In genomic region chr15:94175420-94175819, GRCh38 we compare ENCODE assay signal across 28 cellular contexts.
"Had no signal": no experiment of that assay in that cellular context is flagged by ENCODE, and none has a peak within 500 bp of the region (broad histone marks: within the 10 kb centered on the region; RNA-seq: fewer than 3 reads in every experiment).

No MANE protein-coding gene starts in this region.

- H3K4me1 ChIP-seq: psoas muscle, sigmoid colon, tibial nerve, upper lobe of left lung, uterus had no signal

- H3K36me3 ChIP-seq: ovary, sigmoid colon, thoracic aorta, tibial nerve, upper lobe of left lung, uterus had no signal

- H3K4me1 Mint-ChIP-seq: nephron progenitor cell had no signal

- H3K4me3 ChIP-seq: coronary artery, lung, mucosa of descending colon, ovary, psoas muscle, sigmoid colon, thoracic aorta, tibial nerve, upper lobe of left lung, uterus had no signal

- H3K36me3 Mint-ChIP-seq: mesothelial cell of epicardium; stimulated activated memory B cell treated with anti-CD40 and anti-IgM and Interleukin-4, amounts not matched to agents 10 μg/mL and 1 μg/mL and 100 μg/mL, for 72 hours had no signal

- H3K27ac ChIP-seq: coronary artery, ovary, psoas muscle, sigmoid colon, thoracic aorta, tibial nerve, uterus had no signal

- DNase-seq: dermis blood vessel endothelial cell; effector memory CD4-positive, alpha-beta T cell; hypothalamus; immature natural killer cell; islet precursor cell; kidney glomerular epithelial cell; left colon; left ventricle myocardium superior; mucosa of descending colon; naive B cell; nephron progenitor cell; occipital lobe; ovary; posterior cingulate gyrus; psoas muscle; sigmoid colon; stimulated activated CD4-positive, alpha-beta T cell treated with anti-CD3 and anti-CD28 coated beads, Interleukin-4, amount 100 ng/mL, for 4 hours; stimulated activated naive CD8-positive, alpha-beta T cell treated with anti-CD3 and anti-CD28 coated beads, Interleukin-15, Interleukin-2, amounts not matched to agents 100 U/mL and 50 U/mL, for 24 hours; substantia nigra; uterus had no signal

- H3K27ac Mint-ChIP-seq: immature natural killer cell; memory B cell; mesothelial cell of epicardium; nephron progenitor cell; stimulated activated memory B cell treated with anti-CD40 and anti-IgM and Interleukin-4, amounts not matched to agents 10 μg/mL and 1 μg/mL and 100 μg/mL, for 72 hours had no signal

- H3K9me3 ChIP-seq: mucosa of descending colon, ovary, sigmoid colon, thoracic aorta, upper lobe of left lung, uterus had no signal

- H3K4me3 Mint-ChIP-seq: immature natural killer cell; memory B cell; mesothelial cell of epicardium; naive B cell; nephron progenitor cell; stimulated activated memory B cell treated with anti-CD40 and anti-IgM and Interleukin-4, amounts not matched to agents 10 μg/mL and 1 μg/mL and 100 μg/mL, for 72 hours had no signal

- H3K27me3 ChIP-seq: ovary, sigmoid colon, tibial nerve, upper lobe of left lung, uterus had no signal
